Comparison of ENCODE assay signal across 25 cellular contexts in the genomic region with DNA sequence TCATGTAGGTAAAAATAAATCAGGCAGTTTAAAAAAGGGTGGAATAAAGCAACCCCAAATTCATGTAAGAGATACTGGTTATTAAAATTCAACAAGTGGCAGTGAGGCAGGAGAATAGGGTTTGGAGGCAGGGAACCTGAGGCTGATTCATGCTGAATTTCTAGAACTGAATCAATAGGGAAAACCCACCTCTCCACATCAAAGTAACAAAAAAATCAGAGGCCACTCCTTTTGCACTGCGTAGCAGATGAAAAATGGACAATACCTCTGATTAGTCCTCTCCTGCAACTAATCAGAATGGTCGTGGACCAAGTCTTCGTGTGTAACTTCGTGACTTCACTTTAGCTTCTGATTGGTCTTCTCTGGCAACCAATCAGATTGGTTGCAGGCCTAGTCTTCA.
"Had no signal": no experiment of that assay in that cellular context is flagged by ENCODE, and none has a peak within 500 bp of the region (broad histone marks: within the 10 kb centered on the region; RNA-seq: fewer than 3 reads in every experiment).

No MANE protein-coding gene starts in this region.

- H3K4me3 ChIP-seq: coronary artery, dorsolateral prefrontal cortex, esophagus squamous epithelium, gastrocnemius medialis, heart right ventricle, left lung, lower lobe of right lung, mucosa of descending colon had no signal

- H3K4me3 Mint-ChIP-seq: mesothelial cell of epicardium; naive B cell; naive thymus-derived CD8-positive, alpha-beta T cell had no signal

- H3K27ac Mint-ChIP-seq: mesothelial cell of epicardium, naive B cell had no signal

- H3K9me3 ChIP-seq: esophagus squamous epithelium, gastrocnemius medialis, lower lobe of right lung, mucosa of descending colon had no signal

- H3K27ac ChIP-seq: coronary artery, dorsolateral prefrontal cortex, esophagus squamous epithelium, gastrocnemius medialis, heart right ventricle, left lung, lower lobe of right lung had no signal

- H3K36me3 ChIP-seq: esophagus squamous epithelium, gastrocnemius medialis, heart right ventricle, left lung, lower lobe of right lung had no signal

- DNase-seq: dermis blood vessel endothelial cell; dorsolateral prefrontal cortex; effector CD4-positive, alpha-beta T cell; effector memory CD4-positive, alpha-beta T cell; esophagus squamous epithelium; foreskin fibroblast; foreskin melanocyte; gastrocnemius medialis; glutamatergic neuron; head of caudate nucleus; heart right ventricle; hippocampal formation; left cardiac atrium; left lung; left ventricle myocardium superior; lower lobe of right lung; mesenchymal stem cell; mucosa of descending colon; naive B cell; naive thymus-derived CD8-positive, alpha-beta T cell had no signal

- ATAC-seq: gastrocnemius medialis; heart right ventricle; left cardiac atrium; left lung; left ventricle myocardium superior; lower lobe of right lung; mucosa of descending colon; naive thymus-derived CD8-positive, alpha-beta T cell had no signal

- H3K27me3 Mint-ChIP-seq: naive B cell; naive thymus-derived CD8-positive, alpha-beta T cell had no signal

- FAIRE-seq: endothelial cell of umbilical vein, islet of Langerhans, keratinocyte had no signal

- H3K27me3 ChIP-seq: dorsolateral prefrontal cortex, esophagus squamous epithelium, gastrocnemius medialis, heart right ventricle, left lung had no signal

- H3K4me1 ChIP-seq: esophagus squamous epithelium, gastrocnemius medialis, heart right ventricle, left lung, lower lobe of right lung had no signal

- H3K36me3 Mint-ChIP-seq: naive B cell had no signal

- H3K4me1 Mint-ChIP-seq: mesothelial cell of epicardium; naive B cell; naive thymus-derived CD8-positive, alpha-beta T cell had no signal
